10 cellular contexts compared by ENCODE assay signal in genomic region chr3:38027466-38028465, GRCh38. TPM values are rescaled to one million over a fixed set of nuclear protein-coding genes. Genes with fewer than 3 reads are reported as not detected.
DNase-seq lines count a peak whose midpoint lies in the region; ATAC-seq and TF ChIP-seq lines count a peak whose summit lies in the region.
"Had no signal": no experiment of that assay in that cellular context is flagged by ENCODE, and none has a peak within 500 bp of the region (broad histone marks: within the 10 kb centered on the region; RNA-seq: fewer than 3 reads in every experiment).

No MANE protein-coding gene starts in this region.

- ATAC-seq in heart right ventricle (no peak), upper lobe of right lung (no peak), GM21576 (IDR thresholded peaks at IDR 0.05; ENCODE audit: unreplicated experiment) (no peak)
- no peak for ATAC-seq in naive thymus-derived CD8-positive, alpha-beta T cell

- peaks cover 65% of the 10 kb centered on the region for H3K4me1 Mint-ChIP-seq in dendritic cell treated with granulocyte-macrophage colony-stimulating factor and Interleukin-4, amounts not matched to agents 40 ng/mL and 50 ng/mL, for 4 days (ENCODE audit: low read depth)
- peaks cover 25 to 52% (median 47%) of the 10 kb centered on the region in 4 donors for H3K4me1 Mint-ChIP-seq in naive thymus-derived CD8-positive, alpha-beta T cell

- H3K36me3 Mint-ChIP-seq in dendritic cell treated with granulocyte-macrophage colony-stimulating factor and Interleukin-4, amounts not matched to agents 40 ng/mL and 50 ng/mL, for 4 days (ENCODE audit: low read depth), result peaks cover 8% of the 10 kb centered on the region
- no peaks in the 10 kb centered on the region for H3K36me3 Mint-ChIP-seq in naive thymus-derived CD8-positive, alpha-beta T cell

- no peak for TF ChIP-seq CTCF in heart right ventricle (IDR thresholded peaks at IDR 0.05)
- no peak for TF ChIP-seq CTCF in upper lobe of right lung (IDR thresholded peaks at IDR 0.05)

- H3K4me3 ChIP-seq in heart right ventricle (peak overlapping the region in 1 of 10 donors; percentile 95), upper lobe of right lung (peak overlapping the region; percentile 83)
- H3K4me3 ChIP-seq: BLaER1 treated with 17β-estradiol and CSF1 and Interleukin-3, amounts not matched to agents 10 nM and 100 nM had no signal

- peaks cover 0 to 27% (median 0%) of the 10 kb centered on the region in 7 donors for H3K27me3 ChIP-seq in heart right ventricle
- no peaks in the 10 kb centered on the region for H3K27me3 ChIP-seq in upper lobe of right lung

- peaks cover 49% of the 10 kb centered on the region for H3K27me3 Mint-ChIP-seq in dendritic cell treated with granulocyte-macrophage colony-stimulating factor and Interleukin-4, amounts not matched to agents 40 ng/mL and 50 ng/mL, for 4 days
- peaks cover 0 to 13% (median 9%) of the 10 kb centered on the region in 5 donors for H3K27me3 Mint-ChIP-seq in naive thymus-derived CD8-positive, alpha-beta T cell

- DNase-seq in cardiac septum (ENCODE audit: low spot score) (peak; percentile 63), heart right ventricle (no peak), upper lobe of right lung (peak; percentile 37), NCI-H524 treated with DMSO at 0.1 percent for 48 hours (lab: John Stamatoyannopoulos, UW) (no peak), cortex of kidney (lab: John Stamatoyannopoulos, UW) (no peak)
- peak in 1 of 10 donors; percentile 53 for DNase-seq in naive thymus-derived CD8-positive, alpha-beta T cell
- DNase-seq: NCI-H1930 had no signal

- H3K9me3 ChIP-seq in heart right ventricle (no peaks in the 10 kb centered on the region), upper lobe of right lung (no peaks in the 10 kb centered on the region)

- POLR2A ChIA-PET in naive thymus-derived CD8-positive, alpha-beta T cell (lab: Charles Lee), result interaction anchor here (2.5 kb wide), 1 partner anchor 12 kb away, joined by 12 read pairs; the partner anchor contains the start of gene DLEC1

- no peaks in the 10 kb centered on the region for H3K9me3 Mint-ChIP-seq in dendritic cell treated with granulocyte-macrophage colony-stimulating factor and Interleukin-4, amounts not matched to agents 40 ng/mL and 50 ng/mL, for 4 days
- H3K9me3 Mint-ChIP-seq in naive thymus-derived CD8-positive, alpha-beta T cell, result no peaks in the 10 kb centered on the region

- WGBS in heart right ventricle, 2 donors, result 85 to 87% methylated on average over 6 of the region's 6 CpGs

- peak overlapping the region in 4 of 10 donors; percentile 80 to 88 (median 86) for H3K27ac ChIP-seq in heart right ventricle
- H3K27ac ChIP-seq in upper lobe of right lung, result no peak overlapping the region
- H3K27ac ChIP-seq: BLaER1 treated with 17β-estradiol and CSF1 and Interleukin-3, amounts not matched to agents 10 nM and 100 nM had no signal

- H3K36me3 ChIP-seq in heart right ventricle, result no peaks in the 10 kb centered on the region
- no peaks in the 10 kb centered on the region for H3K36me3 ChIP-seq in upper lobe of right lung
- H3K36me3 ChIP-seq: BLaER1 treated with 17β-estradiol and CSF1 and Interleukin-3, amounts not matched to agents 10 nM and 100 nM had no signal

- H3K27ac Mint-ChIP-seq in dendritic cell treated with granulocyte-macrophage colony-stimulating factor and Interleukin-4, amounts not matched to agents 40 ng/mL and 50 ng/mL, for 4 days, result peak overlapping the region; percentile 38
- H3K27ac Mint-ChIP-seq in naive thymus-derived CD8-positive, alpha-beta T cell, result peak overlapping the region in 6 of 10 donors; percentile 20 to 85 (median 48)

- intact Hi-C loops in cardiac septum (cut with DNase I) (no loop called here), heart right ventricle (cut with DNase I) (no loop called here), upper lobe of right lung (cut with DNase I) (no loop called here)
- intact Hi-C loops in dendritic cell treated with granulocyte-macrophage colony-stimulating factor and Interleukin-4, amounts not matched to agents 40 ng/mL and 50 ng/mL, for 4 days (cut with micrococcal nuclease), result no loop called here

- H3K4me1 ChIP-seq in heart right ventricle (peaks cover 6 to 55% (median 46%) of the 10 kb centered on the region in 9 donors), upper lobe of right lung (peaks cover 31% of the 10 kb centered on the region)

- no peak overlapping the region for H3K4me3 Mint-ChIP-seq in dendritic cell treated with granulocyte-macrophage colony-stimulating factor and Interleukin-4, amounts not matched to agents 40 ng/mL and 50 ng/mL, for 4 days
- H3K4me3 Mint-ChIP-seq in naive thymus-derived CD8-positive, alpha-beta T cell, result peak overlapping the region; percentile 59 to 85 (median 74)

RNA-seq across cellular contexts. Expression of gene PLCD1, which starts 1.7 kb away (rescaled TPM):
- total RNA-seq in cardiac septum (10.1 TPM), heart right ventricle (10 to 100 TPM in 6 of 10 donors, 1 to 10 TPM in 4; 6.3 to 17.7 (median 10.1) TPM), upper lobe of right lung (32.2 TPM)
- polyA plus RNA-seq in heart right ventricle, result 10 to 100 TPM; 13.0 to 20.0 TPM
- 10 to 100 TPM; 39.3 to 42.7 TPM for total RNA-seq in naive thymus-derived CD8-positive, alpha-beta T cell
- 10 to 100 TPM; 11.0 to 23.0 (median 15.6) TPM for polyA plus RNA-seq in naive thymus-derived CD8-positive, alpha-beta T cell

RNA-seq across cellular contexts. Expression of gene DLEC1, which starts 11.2 kb away (rescaled TPM):
- total RNA-seq in cardiac septum (0.22 TPM), heart right ventricle (under 1 TPM in 6 of 10 donors, not detected in 4; 0.09 to 0.42 (median 0.30) TPM), upper lobe of right lung (2.7 TPM)
- under 1 TPM; 0.13 to 0.66 TPM for polyA plus RNA-seq in heart right ventricle
- 1 to 10 TPM; 4.6 to 5.2 TPM for total RNA-seq in naive thymus-derived CD8-positive, alpha-beta T cell
- under 1 TPM; 0.31 to 0.37 (median 0.35) TPM for polyA plus RNA-seq in naive thymus-derived CD8-positive, alpha-beta T cell

RNA-seq across cellular contexts. Expression of gene VILL, which starts 37.2 kb away (rescaled TPM):
- total RNA-seq in cardiac septum (2.6 TPM), heart right ventricle (1 to 10 TPM; 1.2 to 3.7 (median 2.1) TPM), upper lobe of right lung (8.9 TPM)
- 1 to 10 TPM; 4.8 to 6.4 TPM for polyA plus RNA-seq in heart right ventricle
- total RNA-seq in naive thymus-derived CD8-positive, alpha-beta T cell, result 10 to 100 TPM; 41.0 to 41.9 TPM
- polyA plus RNA-seq in naive thymus-derived CD8-positive, alpha-beta T cell, result 10 to 100 TPM; 12.3 to 21.6 (median 16.0) TPM

Comparison
In these comparisons a context has a peak if more than half of its experiments do, and no peak if none do; other contexts are left out.
1. DNase-seq: peak in cardiac septum (single experiment) and upper lobe of right lung (single experiment); none in heart right ventricle (0 of 2), NCI-H524 treated with DMSO at 0.1 percent for 48 hours (single experiment) and cortex of kidney (single experiment).